15 cellular contexts compared by ENCODE assay signal in the genomic region with DNA sequence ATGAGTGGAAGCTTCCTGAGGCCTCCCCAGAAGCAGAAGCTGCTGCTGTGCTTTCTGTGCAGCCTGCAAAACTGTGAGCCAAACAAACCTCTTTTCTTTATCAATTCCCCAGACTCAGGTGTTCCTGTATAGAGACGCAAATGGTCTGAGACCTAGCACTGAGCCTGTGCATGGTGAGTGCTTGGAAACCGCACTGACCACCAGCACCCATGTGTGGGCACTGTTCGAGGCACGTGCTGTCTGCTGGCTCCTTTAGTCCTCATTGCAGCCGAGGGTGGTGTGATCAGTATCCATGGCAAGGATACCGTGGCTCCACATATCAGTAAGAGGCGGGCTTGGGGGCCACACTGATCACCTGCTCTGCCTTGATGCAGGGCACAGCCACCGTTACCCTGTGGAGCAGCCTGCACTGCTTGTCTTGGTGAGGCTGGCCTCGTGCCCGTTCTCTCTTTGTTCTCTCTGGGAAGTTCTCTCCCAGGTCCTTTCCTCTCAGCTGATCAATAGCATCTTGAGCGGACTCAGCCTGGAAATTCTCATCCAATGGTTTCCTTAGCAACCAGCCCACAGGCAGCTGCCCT.
"Had no signal": no experiment of that assay in that cellular context is flagged by ENCODE, and none has a peak within 500 bp of the region (broad histone marks: within the 10 kb centered on the region; RNA-seq: fewer than 3 reads in every experiment).

No MANE protein-coding gene starts in this region.

- ATAC-seq: activated CD4-positive, alpha-beta T cell treated with anti-CD3 and anti-CD28 coated beads for 36 hours; left lung; pancreas; stimulated activated memory B cell treated with anti-CD40 and anti-IgM and Interleukin-4, amounts not matched to agents 10 μg/mL and 1 μg/mL and 100 μg/mL, for 72 hours had no signal

- H3K27me3 ChIP-seq: left lung, pancreas, tibial nerve had no signal

- H3K4me1 Mint-ChIP-seq: activated CD4-positive, alpha-beta memory T cell treated with anti-CD3 and anti-CD28 coated beads, Interleukin-2, amount 10 ng/mL, durations not matched to agents 7 days and 5 days; activated CD4-positive, alpha-beta T cell treated with anti-CD3 and anti-CD28 coated beads for 36 hours; activated naive CD8-positive, alpha-beta T cell treated with anti-CD3 and anti-CD28 coated beads for 36 hours; nephron; stimulated activated memory B cell treated with anti-CD40 and anti-IgM and Interleukin-4, amounts not matched to agents 10 μg/mL and 1 μg/mL and 100 μg/mL, for 72 hours had no signal

- H3K9me3 ChIP-seq: esophagus muscularis mucosa, left lung, pancreas had no signal

- H3K4me3 Mint-ChIP-seq: activated CD4-positive, alpha-beta memory T cell treated with anti-CD3 and anti-CD28 coated beads, Interleukin-2, amount 10 ng/mL, durations not matched to agents 7 days and 5 days; activated CD4-positive, alpha-beta T cell treated with anti-CD3 and anti-CD28 coated beads for 36 hours; activated naive CD8-positive, alpha-beta T cell treated with anti-CD3 and anti-CD28 coated beads for 36 hours; nephron; stimulated activated memory B cell treated with anti-CD40 and anti-IgM and Interleukin-4, amounts not matched to agents 10 μg/mL and 1 μg/mL and 100 μg/mL, for 72 hours had no signal

- H3K27ac ChIP-seq: esophagus muscularis mucosa, left lung, pancreas, tibial nerve had no signal

- H3K36me3 Mint-ChIP-seq: activated naive CD8-positive, alpha-beta T cell treated with anti-CD3 and anti-CD28 coated beads for 36 hours; stimulated activated memory B cell treated with anti-CD40 and anti-IgM and Interleukin-4, amounts not matched to agents 10 μg/mL and 1 μg/mL and 100 μg/mL, for 72 hours had no signal

- DNase-seq: activated CD4-positive, alpha-beta memory T cell treated with anti-CD3 and anti-CD28 coated beads, Interleukin-2, amount 10 ng/mL, durations not matched to agents 7 days and 5 days; activated CD4-positive, alpha-beta T cell treated with anti-CD3 and anti-CD28 coated beads for 36 hours; activated gamma-delta T cell; activated naive CD8-positive, alpha-beta T cell treated with anti-CD3 and anti-CD28 coated beads for 36 hours; activated T-cell treated with anti-CD3 and anti-CD28 coated beads, Interleukin-2, amount 50 U/mL, for 48 hours; mesenchymal stem cell; retina; small intestine; T1000 had no signal

- H3K36me3 ChIP-seq: esophagus muscularis mucosa, left lung, pancreas, tibial nerve had no signal

- H3K4me1 ChIP-seq: esophagus muscularis mucosa, left lung, pancreas had no signal

- H3K4me3 ChIP-seq: esophagus muscularis mucosa, left lung, pancreas, tibial nerve had no signal

- H3K9me3 Mint-ChIP-seq: activated CD4-positive, alpha-beta memory T cell treated with anti-CD3 and anti-CD28 coated beads, Interleukin-2, amount 10 ng/mL, durations not matched to agents 7 days and 5 days; activated naive CD8-positive, alpha-beta T cell treated with anti-CD3 and anti-CD28 coated beads for 36 hours; stimulated activated memory B cell treated with anti-CD40 and anti-IgM and Interleukin-4, amounts not matched to agents 10 μg/mL and 1 μg/mL and 100 μg/mL, for 72 hours had no signal

- H3K27ac Mint-ChIP-seq: activated CD4-positive, alpha-beta memory T cell treated with anti-CD3 and anti-CD28 coated beads, Interleukin-2, amount 10 ng/mL, durations not matched to agents 7 days and 5 days; activated CD4-positive, alpha-beta T cell treated with anti-CD3 and anti-CD28 coated beads for 36 hours; activated naive CD8-positive, alpha-beta T cell treated with anti-CD3 and anti-CD28 coated beads for 36 hours; nephron; stimulated activated memory B cell treated with anti-CD40 and anti-IgM and Interleukin-4, amounts not matched to agents 10 μg/mL and 1 μg/mL and 100 μg/mL, for 72 hours had no signal

- H3K27me3 Mint-ChIP-seq: activated CD4-positive, alpha-beta T cell treated with anti-CD3 and anti-CD28 coated beads for 36 hours; activated naive CD8-positive, alpha-beta T cell treated with anti-CD3 and anti-CD28 coated beads for 36 hours had no signal
